In genomic region chr4:119130365-119131065, GRCh38 we compare ENCODE assay signal across 15 cellular contexts. TPM values are rescaled to one million over a fixed set of nuclear protein-coding genes. Genes with fewer than 3 reads are reported as not detected.
DNase-seq lines count a peak whose midpoint lies in the region; ATAC-seq and TF ChIP-seq lines count a peak whose summit lies in the region.
"Had no signal": no experiment of that assay in that cellular context is flagged by ENCODE, and none has a peak within 500 bp of the region (broad histone marks: within the 10 kb centered on the region; RNA-seq: fewer than 3 reads in every experiment).

No MANE protein-coding gene starts in this region.

- H3K4me1 Mint-ChIP-seq in mesothelial cell of epicardium, result peaks cover 16% of the 10 kb centered on the region

- TF ChIP-seq CTCF in mesothelial cell of epicardium (IDR thresholded peaks at IDR 0.05; ENCODE audit: unreplicated experiment), result no peak

- H3K27ac Mint-ChIP-seq in mesothelial cell of epicardium, result peak overlapping the region; percentile 27

- H3K27me3 ChIP-seq in aorta (ENCODE audit: control insufficient read depth in 1 of 2, insufficient read depth in 2 of 2, low read length in 1 of 2), result no peaks in the 10 kb centered on the region
- H3K27me3 ChIP-seq: neutrophil had no signal

- 1 to 4% methylated on average over 4 of the region's 4 CpGs for WGBS in aorta, 2 donors

- no peaks in the 10 kb centered on the region for H3K36me3 Mint-ChIP-seq in mesothelial cell of epicardium

- H3K4me3 Mint-ChIP-seq in mesothelial cell of epicardium, result no peak overlapping the region

- H3K27ac ChIP-seq in aorta (ENCODE audit: low read depth in 1 of 2, low read length in 2 of 2), result peak overlapping the region; percentile 57 to 94
- H3K27ac ChIP-seq: neutrophil had no signal

- no peaks in the 10 kb centered on the region for H3K9me3 ChIP-seq in aorta (ENCODE audit: control insufficient read depth, low read length)
- H3K9me3 ChIP-seq: neutrophil had no signal

- peaks cover 5 to 9% of the 10 kb centered on the region in 2 donors for H3K4me1 ChIP-seq in aorta (ENCODE audit: control insufficient read depth in 1 of 2, insufficient read depth in 2 of 2, low read length in 2 of 2)

- H3K9me3 Mint-ChIP-seq in mesothelial cell of epicardium, result no peaks in the 10 kb centered on the region

- no peaks in the 10 kb centered on the region for H3K27me3 Mint-ChIP-seq in mesothelial cell of epicardium (ENCODE audit: low read depth)

- no peak overlapping the region for H3K4me3 ChIP-seq in aorta (ENCODE audit: low read length in 2 of 2)

- peak; percentile 60 for ATAC-seq in Right ventricle myocardium inferior
- ATAC-seq in aorta (ENCODE audit: low FRiP score), result peak; percentile 77
- ATAC-seq in GM21786 (IDR thresholded peaks at IDR 0.05; ENCODE audit: unreplicated experiment), result no peak
- ATAC-seq in HG02938 (IDR thresholded peaks at IDR 0.05; ENCODE audit: unreplicated experiment), result no peak

- intact Hi-C loops in Right ventricle myocardium inferior (cut with DNase I) (no loop called here), cardiac septum (cut with DNase I) (loop anchor here (5.0 kb wide), 2 partner anchors 33 to 82 kb away; partner anchors contain the start of gene USP53), aorta (cut with DNase I) (loop anchor here in 1 of 2 donors (10.0 kb wide), 1 partner anchor 146 kb away; no protein-coding TSS in a partner anchor)

- no peak for DNase-seq in Right ventricle myocardium inferior (ENCODE audit: missing footprints)
- DNase-seq in cardiac septum (ENCODE audit: low spot score), result no peak
- peak; percentile 74 for DNase-seq in fibroblast of gingiva (ENCODE audit: low read depth)
- no peak for DNase-seq in mesothelial cell of epicardium (ENCODE audit: low spot score in 2 of 2, unreplicated experiment in 2 of 2)
- no peak for DNase-seq in aorta
- no peak for DNase-seq in GF-D8 (lab: John Stamatoyannopoulos, UW)
- DNase-seq: activated naive CD4-positive, alpha-beta T cell; caudate nucleus; hypothalamus; NCI-H187 treated with DMSO at 0.1 percent for 48 hours; stimulated activated CD4-positive, alpha-beta T cell treated with anti-CD3 and anti-CD28 coated beads, Interleukin-12 subunit alpha, Interleukin-12 subunit beta, amount 100 ng/mL, for 4 hours had no signal

- H3K36me3 ChIP-seq in aorta (ENCODE audit: control insufficient read depth in 1 of 2, insufficient read depth in 2 of 2, low read length in 1 of 2), result no peaks in the 10 kb centered on the region
- H3K36me3 ChIP-seq: neutrophil had no signal

RNA-seq across cellular contexts. Expression of gene MYOZ2, which starts 5.1 kb away (rescaled TPM):
- 748 TPM for total RNA-seq in Right ventricle myocardium inferior
- 727 TPM for total RNA-seq in cardiac septum
- total RNA-seq in mesothelial cell of epicardium, result 0.14 to 0.16 TPM (median 0.16 TPM) in 3 replicates
- 10 to 100 TPM in 1 of 2 donors, 1 to 10 TPM in 1; 9.4 to 12.0 TPM for total RNA-seq in aorta
- polyA plus RNA-seq in aorta, result 10 to 100 TPM in 1 of 2 donors, 1 to 10 TPM in 1; 8.9 to 46.3 TPM
- total RNA-seq: A673 had no signal

Comparison
In these comparisons a context has a peak if more than half of its experiments do, and no peak if none do; other contexts are left out.
1. ATAC-seq: peak in Right ventricle myocardium inferior (single experiment) and aorta (single experiment); none in GM21786 (single experiment) and HG02938 (single experiment).
2. RNA of gene MYOZ2, which starts 5.1 kb away (total RNA-seq): 748 TPM in Right ventricle myocardium inferior (single experiment) and 727 TPM in cardiac septum (single experiment); 9.4 to 12.0 TPM in aorta and 0.14 to 0.16 TPM in mesothelial cell of epicardium; every median in the first group is over 10 times any median in the second.